In genomic region chr5:157468293-157468965, GRCh38 we compare ENCODE assay signal across 25 cellular contexts. TPM values are rescaled to one million over a fixed set of nuclear protein-coding genes. Genes with fewer than 3 reads are reported as not detected.
"Had no signal": no experiment of that assay in that cellular context is flagged by ENCODE, and none has a peak within 500 bp of the region (broad histone marks: within the 10 kb centered on the region; RNA-seq: fewer than 3 reads in every experiment).

No MANE protein-coding gene starts in this region.

- H3K27ac ChIP-seq: brain microvascular endothelial cell, cardiac muscle cell, Peyer's patch had no signal

- H3K27me3 Mint-ChIP-seq: activated naive CD4-positive, alpha-beta T cell treated with anti-CD3 and anti-CD28 coated beads, Interleukin-2, amount 10 ng/mL, durations not matched to agents 7 days and 5 days had no signal

- H3K9me3 Mint-ChIP-seq: activated CD8-positive, alpha-beta T cell treated with anti-CD3 and anti-CD28 coated beads for 36 hours; activated naive CD4-positive, alpha-beta T cell treated with anti-CD3 and anti-CD28 coated beads, Interleukin-2, amount 10 ng/mL, durations not matched to agents 7 days and 5 days; activated naive CD8-positive, alpha-beta T cell treated with anti-CD3 and anti-CD28 coated beads for 36 hours; activated T-cell treated with anti-CD3 and anti-CD28 coated beads, Interleukin-2, amount 50 U/mL, for 72 hours; activated T-helper 2 cell treated with anti-CD3 and anti-CD28 coated beads, Interferon-gamma antibody, Interleukin-2, Interleukin-4, amounts not matched to agents 10 μg/mL and 5 μg/mL and 100 μg/mL, durations not matched to agents 14 hours and 24 hours and 36 hours; T-helper 1 cell treated with Interleukin-12 subunit alpha and Interleukin-12 subunit beta and Interleukin-4 antibody, amounts not matched to agents 30 μg/mL and 1 μg/mL, for 36 hours had no signal

- DNase-seq: activated CD4-positive, alpha-beta T cell treated with anti-CD3 and anti-CD28 coated beads for 4 hours; activated CD8-positive, alpha-beta memory T cell treated with anti-CD3 and anti-CD28 coated beads, Interleukin-2, amount 50 U/mL, for 4 hours; activated CD8-positive, alpha-beta T cell treated with anti-CD3 and anti-CD28 coated beads for 36 hours; activated gamma-delta T cell treated with Interleukin-2 at 50 U/mL for 16 hours; activated naive CD4-positive, alpha-beta T cell treated with anti-CD3 and anti-CD28 coated beads, Interleukin-2, amount 10 ng/mL, durations not matched to agents 7 days and 5 days; activated naive CD8-positive, alpha-beta T cell treated with anti-CD3 and anti-CD28 coated beads for 36 hours; activated T-cell treated with anti-CD3 and anti-CD28 coated beads, Interleukin-2, amount 50 U/mL, for 72 hours; brain microvascular endothelial cell; cerebellar nuclear complex; MG63; MV-4-11; NCI-H1092 treated with DMSO at 0.1 percent for 48 hours; NCI-H1417 treated with DMSO at 0.1 percent for 48 hours; NCI-H1694; NCI-H2081; NCI-H446 treated with DMSO at 0.1 percent for 48 hours; NCI-H526 treated with DMSO at 0.1 percent for 48 hours; NCI-H82; Peyer's patch; SHP77 had no signal

- ATAC-seq: activated CD4-positive, CD25-positive, alpha-beta regulatory T cell treated with anti-CD3 and anti-CD28 coated beads, Interleukin-2, amount 50 U/mL, for 24 hours; activated CD8-positive, alpha-beta T cell treated with anti-CD3 and anti-CD28 coated beads for 36 hours; activated T-cell treated with anti-CD3 and anti-CD28 coated beads, Interleukin-2, amount 50 U/mL, for 72 hours had no signal

- H3K4me3 ChIP-seq: cardiac muscle cell, MG63, Peyer's patch had no signal

- H3K27me3 ChIP-seq: brain microvascular endothelial cell, cardiac muscle cell, MG63, Peyer's patch had no signal

- H3K9me3 ChIP-seq: MG63, Peyer's patch had no signal

- H3K4me1 ChIP-seq: Peyer's patch had no signal

- H3K36me3 ChIP-seq: cardiac muscle cell, MG63, Peyer's patch had no signal

- H3K4me3 Mint-ChIP-seq: activated CD8-positive, alpha-beta T cell treated with anti-CD3 and anti-CD28 coated beads for 36 hours; activated naive CD4-positive, alpha-beta T cell treated with anti-CD3 and anti-CD28 coated beads, Interleukin-2, amount 10 ng/mL, durations not matched to agents 7 days and 5 days; activated naive CD8-positive, alpha-beta T cell treated with anti-CD3 and anti-CD28 coated beads for 36 hours; activated T-cell treated with anti-CD3 and anti-CD28 coated beads, Interleukin-2, amount 50 U/mL, for 72 hours; T-helper 1 cell treated with Interleukin-12 subunit alpha and Interleukin-12 subunit beta and Interleukin-4 antibody, amounts not matched to agents 30 μg/mL and 1 μg/mL, for 36 hours had no signal

- H3K27ac Mint-ChIP-seq: activated CD8-positive, alpha-beta T cell treated with anti-CD3 and anti-CD28 coated beads for 36 hours; activated naive CD4-positive, alpha-beta T cell treated with anti-CD3 and anti-CD28 coated beads, Interleukin-2, amount 10 ng/mL, durations not matched to agents 7 days and 5 days; activated naive CD8-positive, alpha-beta T cell treated with anti-CD3 and anti-CD28 coated beads for 36 hours; activated T-cell treated with anti-CD3 and anti-CD28 coated beads, Interleukin-2, amount 50 U/mL, for 72 hours; activated T-helper 2 cell treated with anti-CD3 and anti-CD28 coated beads, Interferon-gamma antibody, Interleukin-2, Interleukin-4, amounts not matched to agents 10 μg/mL and 5 μg/mL and 100 μg/mL, durations not matched to agents 14 hours and 24 hours and 36 hours; T-helper 1 cell treated with Interleukin-12 subunit alpha and Interleukin-12 subunit beta and Interleukin-4 antibody, amounts not matched to agents 30 μg/mL and 1 μg/mL, for 36 hours had no signal

RNA-seq across cellular contexts. Expression of gene NIPAL4, which starts 8.4 kb away (rescaled TPM):
- total RNA-seq: Peyer's patch, SK-MEL-5 had no signal
